Comparison of ENCODE assay signal across 20 cellular contexts in genomic region chr14:56100556-56100955, GRCh38. TPM values are rescaled to one million over a fixed set of nuclear protein-coding genes. Genes with fewer than 3 reads are reported as not detected.
DNase-seq lines count a peak whose midpoint lies in the region; ATAC-seq and TF ChIP-seq lines count a peak whose summit lies in the region.
"Had no signal": no experiment of that assay in that cellular context is flagged by ENCODE, and none has a peak within 500 bp of the region (broad histone marks: within the 10 kb centered on the region; RNA-seq: fewer than 3 reads in every experiment).

No MANE protein-coding gene starts in this region.

- no peaks in the 10 kb centered on the region for H3K9me3 Mint-ChIP-seq in natural killer cell treated with Interleukin-12 subunit alpha and Interleukin-12 subunit beta and Interleukin-15 and Interleukin-18, amount 100 ng/mL, for 72 hours
- H3K9me3 Mint-ChIP-seq: CD8-positive, alpha-beta T cell had no signal

- in situ Hi-C loops in GM23248 (cut with MboI) = no loop called here

- no peak overlapping the region for H3K27ac Mint-ChIP-seq in natural killer cell treated with Interleukin-12 subunit alpha and Interleukin-12 subunit beta and Interleukin-15 and Interleukin-18, amount 100 ng/mL, for 72 hours
- H3K27ac Mint-ChIP-seq: CD8-positive, alpha-beta T cell had no signal

- peak overlapping the region; percentile 26 for H3K4me2 ChIP-seq in GM23248 (ENCODE audit: unreplicated experiment)
- H3K4me2 ChIP-seq: SK-N-SH had no signal

- WGBS in GM23248 (ENCODE audit: low coverage in 1 of 2, low lambda C conversion rate in 2 of 2, missing lambda C conversion rate in 2 of 2), 2 experiments = 46% methylated on average over 3 of the region's 3 CpGs

- H3F3A ChIP-seq in GM23248 (ENCODE audit: insufficient read depth) = peaks cover 16% of the 10 kb centered on the region; the same call in 1 of the 2 replicates

- H3K36me3 ChIP-seq in GM23248 (ENCODE audit: low read depth) (no peaks in the 10 kb centered on the region), thoracic aorta (no peaks in the 10 kb centered on the region)

- no peak overlapping the region for H3K4me3 ChIP-seq in GM23248
- peak overlapping the region; percentile 2 for H3K4me3 ChIP-seq in thoracic aorta

- H3K4me3 Mint-ChIP-seq in natural killer cell treated with Interleukin-12 subunit alpha and Interleukin-12 subunit beta and Interleukin-15 and Interleukin-18, amount 100 ng/mL, for 72 hours = no peak overlapping the region
- H3K4me3 Mint-ChIP-seq: CD8-positive, alpha-beta T cell had no signal

- H3K27ac ChIP-seq in GM23248 = no peak overlapping the region
- H3K27ac ChIP-seq in thoracic aorta = peak overlapping the region in 1 of 2 donors; percentile 42
- no peak overlapping the region for H3K27ac ChIP-seq in foreskin keratinocyte

- no peaks in the 10 kb centered on the region for H4K20me1 ChIP-seq in GM23248 (ENCODE audit: insufficient read depth)

- H3K4me1 Mint-ChIP-seq in natural killer cell treated with Interleukin-12 subunit alpha and Interleukin-12 subunit beta and Interleukin-15 and Interleukin-18, amount 100 ng/mL, for 72 hours (ENCODE audit: low read depth in 2 of 2) = no peaks in the 10 kb centered on the region

- H3K27me3 Mint-ChIP-seq in natural killer cell treated with Interleukin-12 subunit alpha and Interleukin-12 subunit beta and Interleukin-15 and Interleukin-18, amount 100 ng/mL, for 72 hours = peaks cover 10 to 18% of the 10 kb centered on the region in 2 donors

- no peaks in the 10 kb centered on the region for H3K79me2 ChIP-seq in GM23248 (ENCODE audit: insufficient read depth)

- no peaks in the 10 kb centered on the region; the same call in 1 of the 2 replicates for H3K27me3 ChIP-seq in GM23248 (replicated peaks; ENCODE audit: insufficient read depth)
- H3K27me3 ChIP-seq in thoracic aorta (replicated peaks; ENCODE audit: insufficient read depth) = no peaks in the 10 kb centered on the region
- H3K27me3 ChIP-seq in foreskin keratinocyte = peaks cover 36% of the 10 kb centered on the region

- peak; percentile 56 for DNase-seq in GM23248
- DNase-seq in astrocyte of the hippocampus (ENCODE audit: low read depth, low spot score) = peak; percentile 58
- peak; percentile 20 for DNase-seq in hepatic stellate cell (ENCODE audit: low spot score)
- no peak for DNase-seq in thoracic aorta (ENCODE audit: low spot score)
- DNase-seq in foreskin keratinocyte = no peak
- DNase-seq in putamen (ENCODE audit: low spot score) = no peak
- no peak for DNase-seq in natural killer cell treated with Interleukin-12 subunit alpha and Interleukin-12 subunit beta and Interleukin-15 and Interleukin-18, amount 100 ng/mL, for 72 hours (ENCODE audit: low spot score)
- DNase-seq: ACHN; CD8-positive, alpha-beta T cell; DMS 273 treated with DMSO at 0.1 percent for 48 hours; Karpas-422; MM.1S; NCI-H1105 treated with DMSO at 0.1 percent for 48 hours; NCI-H187; NCI-H69; SK-N-SH had no signal

- no peaks in the 10 kb centered on the region for H3K9me3 ChIP-seq in GM23248 (ENCODE audit: low read depth)
- no peaks in the 10 kb centered on the region for H3K9me3 ChIP-seq in thoracic aorta
- H3K9me3 ChIP-seq: SK-N-SH had no signal

- H2AFZ ChIP-seq in GM23248 = no peak overlapping the region

- ATAC-seq in thoracic aorta (ENCODE audit: insufficient number of reproducible peaks, low FRiP score, low read depth) = peak; percentile 74
- no peak for ATAC-seq in foreskin keratinocyte
- ATAC-seq in GM21367 (IDR thresholded peaks at IDR 0.05; ENCODE audit: unreplicated experiment) = no peak
- no peak for ATAC-seq in natural killer cell treated with Interleukin-12 subunit alpha and Interleukin-12 subunit beta and Interleukin-15 and Interleukin-18, amount 100 ng/mL, for 72 hours
- ATAC-seq: CD8-positive, alpha-beta T cell; HepG2; Panc1; Right ventricle myocardium inferior had no signal

- H3K4me1 ChIP-seq in GM23248 (ENCODE audit: insufficient read depth) = peaks cover 14% of the 10 kb centered on the region
- H3K4me1 ChIP-seq in thoracic aorta (ENCODE audit: control insufficient read depth in 1 of 2, low read depth in 2 of 2) = peaks cover 8 to 21% of the 10 kb centered on the region in 2 donors
- no peaks in the 10 kb centered on the region for H3K4me1 ChIP-seq in foreskin keratinocyte

- H3K9ac ChIP-seq in GM23248 = no peak overlapping the region
- H3K9ac ChIP-seq: SK-N-SH had no signal

- no peaks in the 10 kb centered on the region for H3K9me2 ChIP-seq in GM23248 (ENCODE audit: insufficient read depth)
- H3K9me2 ChIP-seq: SK-N-SH had no signal

- TF ChIP-seq CTCF in thoracic aorta (IDR thresholded peaks at IDR 0.05) = no peak
- no peak for TF ChIP-seq CTCF in foreskin keratinocyte (conservative IDR thresholded peaks at IDR 0.05)

- H3K36me3 Mint-ChIP-seq in natural killer cell treated with Interleukin-12 subunit alpha and Interleukin-12 subunit beta and Interleukin-15 and Interleukin-18, amount 100 ng/mL, for 72 hours = no peaks in the 10 kb centered on the region
- H3K36me3 Mint-ChIP-seq: CD8-positive, alpha-beta T cell had no signal

RNA-seq across cellular contexts. Expression of gene PELI2, which starts 17.7 kb away (rescaled TPM):
- total RNA-seq in GM23248 (2014; rRNA removed; shearing (Covaris generic)) = 1.2 and 12.3 TPM in 2 replicates
- 1.3 TPM in 2 replicates for polyA plus RNA-seq in GM23248 (2016; fragmentation: Nextera tagmentation; extraction: Ambion mirVana)
- total RNA-seq in thoracic aorta = 10 to 100 TPM; 22.2 to 28.3 TPM
- 0.14 TPM in 1 of 2 replicates, not detected in the other for total RNA-seq in foreskin keratinocyte
- polyA plus RNA-seq in foreskin keratinocyte = 0.04 TPM in 1 of 2 replicates, not detected in the other
- 1 to 10 TPM; 1.1 to 2.4 TPM for total RNA-seq in natural killer cell treated with Interleukin-12 subunit alpha and Interleukin-12 subunit beta and Interleukin-15 and Interleukin-18, amount 100 ng/mL, for 72 hours
- total RNA-seq: HepG2 had no signal
- polyA plus RNA-seq: SK-N-SH had no signal

Comparison
In these comparisons a context has a peak if more than half of its experiments do, and no peak if none do; other contexts are left out.
1. DNase-seq: peak in GM23248 (single experiment), astrocyte of the hippocampus (single experiment) and hepatic stellate cell (single experiment); none in thoracic aorta (single experiment), foreskin keratinocyte (0 of 2), putamen (single experiment) and natural killer cell treated with Interleukin-12 subunit alpha and Interleukin-12 subunit beta and Interleukin-15 and Interleukin-18, amount 100 ng/mL, for 72 hours (single experiment).